13 cellular contexts compared by ENCODE assay signal in the genomic region with DNA sequence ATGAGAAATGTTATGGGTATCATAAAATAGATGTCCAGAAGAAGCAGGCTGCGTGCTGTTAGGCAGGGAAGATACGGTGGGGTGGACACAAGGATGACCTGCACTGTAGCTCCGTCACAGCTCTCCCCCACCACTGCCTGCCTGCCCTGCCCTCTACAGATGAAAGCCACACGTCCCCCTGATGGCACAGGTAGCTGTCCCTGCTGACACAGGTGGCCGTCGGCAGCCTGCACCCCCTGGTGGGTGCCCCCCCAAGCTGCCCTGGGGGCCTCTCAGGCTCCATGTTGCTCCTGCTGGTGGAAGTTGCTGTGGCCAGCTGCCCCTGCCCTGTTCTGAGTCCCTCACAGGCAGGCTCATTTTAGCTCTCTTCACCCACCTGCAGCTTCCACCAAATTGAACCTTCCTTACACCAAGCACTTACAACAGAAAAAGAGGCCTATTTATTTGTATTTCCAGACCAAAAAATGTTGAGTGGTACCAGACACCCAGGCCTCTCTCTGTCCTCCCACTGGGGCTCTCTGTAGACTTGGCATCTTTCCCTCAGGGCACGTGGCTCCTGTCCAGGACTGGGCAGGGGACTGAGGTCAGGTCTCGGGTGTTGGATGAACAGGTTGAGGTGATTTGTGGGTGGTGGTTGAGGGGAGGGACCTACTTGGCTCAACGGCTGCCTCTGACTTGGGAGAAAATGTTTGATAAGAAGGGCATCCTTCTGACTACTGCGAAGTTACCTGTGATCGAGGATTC. TPM values are rescaled to one million over a fixed set of nuclear protein-coding genes. Genes with fewer than 3 reads are reported as not detected.
DNase-seq lines count a peak whose midpoint lies in the region; ATAC-seq and TF ChIP-seq lines count a peak whose summit lies in the region.
"Had no signal": no experiment of that assay in that cellular context is flagged by ENCODE, and none has a peak within 500 bp of the region (broad histone marks: within the 10 kb centered on the region; RNA-seq: fewer than 3 reads in every experiment).

No MANE protein-coding gene starts in this region.

- no peak for TF ChIP-seq POLR2A in thyroid gland (IDR thresholded peaks at IDR 0.05)

- no peaks in the 10 kb centered on the region for H3K27me3 Mint-ChIP-seq in activated naive CD4-positive, alpha-beta T cell treated with anti-CD3 and anti-CD28 coated beads, Interleukin-2, amount 10 ng/mL, durations not matched to agents 7 days and 5 days
- H3K27me3 Mint-ChIP-seq in H9 (ENCODE audit: low read depth): no peaks in the 10 kb centered on the region
- H3K27me3 Mint-ChIP-seq in activated naive CD8-positive, alpha-beta T cell treated with anti-CD3 and anti-CD28 coated beads, Interleukin-2, amount 50 U/mL, for 24 hours: no peaks in the 10 kb centered on the region
- H3K27me3 Mint-ChIP-seq: IgD-negative memory B cell had no signal

- WGBS in H9 (ENCODE audit: extremely low coverage, insufficient read length, low lambda C conversion rate): no CpG with 5 or more reads among the region's 11 CpGs
- 67 to 74% methylated on average over 11 of the region's 11 CpGs for WGBS in thyroid gland, 2 donors

- TF ChIP-seq CTCF in H9 (conservative IDR thresholded peaks at IDR 0.05) (no peak), thyroid gland (IDR thresholded peaks at IDR 0.05) (no peak)

- H3K4me1 Mint-ChIP-seq in activated naive CD4-positive, alpha-beta T cell treated with anti-CD3 and anti-CD28 coated beads, Interleukin-2, amount 10 ng/mL, durations not matched to agents 7 days and 5 days: no peaks in the 10 kb centered on the region
- H3K4me1 Mint-ChIP-seq in H9: peaks cover 34 to 45% of the 10 kb centered on the region in 2 experiments
- H3K4me1 Mint-ChIP-seq in activated naive CD8-positive, alpha-beta T cell treated with anti-CD3 and anti-CD28 coated beads, Interleukin-2, amount 50 U/mL, for 24 hours: no peaks in the 10 kb centered on the region
- H3K4me1 Mint-ChIP-seq: IgD-negative memory B cell had no signal

- H2BK20ac ChIP-seq in H9 (ENCODE audit: low read depth, low read length, poor library complexity, severe bottlenecking): no peak overlapping the region

- no peak overlapping the region for H2AK5ac ChIP-seq in H9 (ENCODE audit: insufficient read length, low read length)

- no peak overlapping the region for H4K8ac ChIP-seq in H9 (replicated peaks; ENCODE audit: insufficient read length, low read depth, low read length)

- no peak overlapping the region for H3K4ac ChIP-seq in H9 (ENCODE audit: low read depth, low read length)

- H2AFZ ChIP-seq in H9 (ENCODE audit: low read length): no peak overlapping the region

- H3K23ac ChIP-seq in H9 (ENCODE audit: insufficient read length, low read depth, low read length): no peak overlapping the region

- no peak overlapping the region for H4K5ac ChIP-seq in H9 (ENCODE audit: insufficient read length, low read depth, low read length)

- no peak for ATAC-seq in activated naive CD8-positive, alpha-beta T cell treated with anti-CD3 and anti-CD28 coated beads, Interleukin-2, amount 50 U/mL, for 24 hours
- no peak for ATAC-seq in GM19452 (IDR thresholded peaks at IDR 0.05; ENCODE audit: unreplicated experiment)

- no peak overlapping the region for H2BK12ac ChIP-seq in H9 (ENCODE audit: insufficient read length, low read depth, low read length)

- H3K4me2 ChIP-seq in H9 (ENCODE audit: insufficient read depth, insufficient read length, low read length): no peak overlapping the region

- no peak overlapping the region for H3K18ac ChIP-seq in H9 (ENCODE audit: insufficient read length, low read depth, low read length)

- H4K91ac ChIP-seq in H9 (ENCODE audit: insufficient read length, low read depth, low read length): no peak overlapping the region

- CTCF ChIA-PET in activated naive CD4-positive, alpha-beta T cell treated with anti-CD3 and anti-CD28 coated beads, Interleukin-2, amount 10 ng/mL, durations not matched to agents 7 days and 5 days (lab: Charles Lee): no interaction called here

- no peak for DNase-seq in activated naive CD4-positive, alpha-beta T cell treated with anti-CD3 and anti-CD28 coated beads, Interleukin-2, amount 10 ng/mL, durations not matched to agents 7 days and 5 days
- no peak for DNase-seq in activated naive CD4-positive, alpha-beta T cell (lab: John Stamatoyannopoulos, UW)
- DNase-seq in H9 (no peak), thyroid gland (peak; percentile 51 to 57), Kasumi-1 (lab: John Stamatoyannopoulos, UW) (no peak)
- no peak for DNase-seq in activated naive CD8-positive, alpha-beta T cell treated with anti-CD3 and anti-CD28 coated beads, Interleukin-2, amount 50 U/mL, for 24 hours
- DNase-seq: MV-4-11, NCI-H1436 treated with DMSO at 0.1 percent for 48 hours, NCI-H345, NCI-H526 treated with DMSO at 0.1 percent for 48 hours had no signal

- no peak overlapping the region for H2BK120ac ChIP-seq in H9 (ENCODE audit: low read depth, low read length, poor library complexity, severe bottlenecking)

- no peaks in the 10 kb centered on the region for H3K36me3 ChIP-seq in thyroid gland
- H3K36me3 ChIP-seq: HAP-1 had no signal

- no peak overlapping the region; the same call in 1 of the 2 replicates for H3K14ac ChIP-seq in H9 (ENCODE audit: insufficient read depth, low read length)

- H3K27me3 ChIP-seq in H9 (ENCODE audit: insufficient read depth, low read length) (no peaks in the 10 kb centered on the region), thyroid gland (no peaks in the 10 kb centered on the region)

- H2BK15ac ChIP-seq in H9 (ENCODE audit: low read depth, low read length): no peak overlapping the region

- H3K56ac ChIP-seq in H9 (ENCODE audit: insufficient read length, low read depth, low read length): no peak overlapping the region

- peaks cover 33% of the 10 kb centered on the region for H3K36me3 Mint-ChIP-seq in activated naive CD4-positive, alpha-beta T cell treated with anti-CD3 and anti-CD28 coated beads, Interleukin-2, amount 10 ng/mL, durations not matched to agents 7 days and 5 days
- peaks cover 0 to 2% (median 0%) of the 10 kb centered on the region in 3 experiments; a peak in 3 of 7 replicates for H3K36me3 Mint-ChIP-seq in H9 (ENCODE audit: insufficient read depth in 1 of 3, low read depth in 3 of 3)
- H3K36me3 Mint-ChIP-seq in activated naive CD8-positive, alpha-beta T cell treated with anti-CD3 and anti-CD28 coated beads, Interleukin-2, amount 50 U/mL, for 24 hours (ENCODE audit: low read depth): peaks cover 28% of the 10 kb centered on the region
- H3K36me3 Mint-ChIP-seq: IgD-negative memory B cell had no signal

- peak overlapping the region; percentile 54 for H3K27ac Mint-ChIP-seq in activated naive CD4-positive, alpha-beta T cell treated with anti-CD3 and anti-CD28 coated beads, Interleukin-2, amount 10 ng/mL, durations not matched to agents 7 days and 5 days
- H3K27ac Mint-ChIP-seq in H9: peak overlapping the region in 2 of 3 experiments; percentile 38 to 62; a peak in 3 of 7 replicates
- peak overlapping the region; percentile 64 for H3K27ac Mint-ChIP-seq in activated naive CD8-positive, alpha-beta T cell treated with anti-CD3 and anti-CD28 coated beads, Interleukin-2, amount 50 U/mL, for 24 hours
- H3K27ac Mint-ChIP-seq: IgD-negative memory B cell had no signal

- H3K27ac ChIP-seq in H9 (ENCODE audit: insufficient read length, low read depth, low read length) (no peak overlapping the region), thyroid gland (no peak overlapping the region)

- no peak overlapping the region for H3K9ac ChIP-seq in H9 (ENCODE audit: extremely low read depth, insufficient read length, low read length)

- no peak overlapping the region for H3T11ph ChIP-seq in H9 (ENCODE audit: low read length)

- H3K4me3 Mint-ChIP-seq in activated naive CD4-positive, alpha-beta T cell treated with anti-CD3 and anti-CD28 coated beads, Interleukin-2, amount 10 ng/mL, durations not matched to agents 7 days and 5 days: no peak overlapping the region
- H3K4me3 Mint-ChIP-seq in H9: no peak overlapping the region
- no peak overlapping the region for H3K4me3 Mint-ChIP-seq in activated naive CD8-positive, alpha-beta T cell treated with anti-CD3 and anti-CD28 coated beads, Interleukin-2, amount 50 U/mL, for 24 hours
- H3K4me3 Mint-ChIP-seq: IgD-negative memory B cell had no signal

- H3K79me1 ChIP-seq in H9 (ENCODE audit: insufficient read depth, low read depth, low read length, poor library complexity, severe bottlenecking): no peaks in the 10 kb centered on the region

- peaks cover 4% of the 10 kb centered on the region; the same call in 1 of the 2 replicates for H3K4me1 ChIP-seq in H9 (ENCODE audit: insufficient read depth, low read length)
- peaks cover 0 to 4% of the 10 kb centered on the region in 2 donors for H3K4me1 ChIP-seq in thyroid gland
- H3K4me1 ChIP-seq: HAP-1 had no signal

- no peaks in the 10 kb centered on the region for H3K79me2 ChIP-seq in H9 (ENCODE audit: insufficient read depth, low read length)

- no peaks in the 10 kb centered on the region for H3K23me2 ChIP-seq in H9 (ENCODE audit: insufficient read length, low read depth, low read length, poor library complexity, severe bottlenecking)

- no peaks in the 10 kb centered on the region for H3K9me3 Mint-ChIP-seq in activated naive CD4-positive, alpha-beta T cell treated with anti-CD3 and anti-CD28 coated beads, Interleukin-2, amount 10 ng/mL, durations not matched to agents 7 days and 5 days
- H3K9me3 Mint-ChIP-seq in H9: no peaks in the 10 kb centered on the region
- H3K9me3 Mint-ChIP-seq in activated naive CD8-positive, alpha-beta T cell treated with anti-CD3 and anti-CD28 coated beads, Interleukin-2, amount 50 U/mL, for 24 hours: no peaks in the 10 kb centered on the region

- H2BK5ac ChIP-seq in H9 (ENCODE audit: insufficient read length, low read length): peak overlapping the region; percentile 37

- H3K4me3 ChIP-seq in thyroid gland (replicated peaks in 1 of 3): no peak overlapping the region
- H3K4me3 ChIP-seq: HAP-1 had no signal

- no peaks in the 10 kb centered on the region for H4K20me1 ChIP-seq in H9 (ENCODE audit: control insufficient read depth, insufficient read depth, insufficient read length)

- no peaks in the 10 kb centered on the region for H3K9me3 ChIP-seq in H9 (ENCODE audit: control insufficient read depth, low read depth, low read length)
- no peaks in the 10 kb centered on the region for H3K9me3 ChIP-seq in thyroid gland
- H3K9me3 ChIP-seq: HAP-1 had no signal

- intact Hi-C loops in thyroid gland (cut with DNase I): no loop called here

RNA-seq across cellular contexts. Expression of a gene that starts 50.1 kb away (rescaled TPM):
- total RNA-seq in H9 (2021) (1.2 and 1.6 TPM in 2 replicates), thyroid gland (not detected)

Comparison
In these comparisons a context has a peak if more than half of its experiments do, and no peak if none do; other contexts are left out.
1. DNase-seq: peak in thyroid gland (2 of 2); none in activated naive CD4-positive, alpha-beta T cell treated with anti-CD3 and anti-CD28 coated beads, Interleukin-2, amount 10 ng/mL, durations not matched to agents 7 days and 5 days (single experiment), activated naive CD4-positive, alpha-beta T cell (0 of 4), H9 (single experiment), activated naive CD8-positive, alpha-beta T cell treated with anti-CD3 and anti-CD28 coated beads, Interleukin-2, amount 50 U/mL, for 24 hours (single experiment) and Kasumi-1 (0 of 2).
2. Peak in every context shown above with its lines, with median percentiles within 50 percentile points of each other: H3K27ac Mint-ChIP-seq.